Comparison of ENCODE assay signal across 8 cellular contexts in the genomic region with DNA sequence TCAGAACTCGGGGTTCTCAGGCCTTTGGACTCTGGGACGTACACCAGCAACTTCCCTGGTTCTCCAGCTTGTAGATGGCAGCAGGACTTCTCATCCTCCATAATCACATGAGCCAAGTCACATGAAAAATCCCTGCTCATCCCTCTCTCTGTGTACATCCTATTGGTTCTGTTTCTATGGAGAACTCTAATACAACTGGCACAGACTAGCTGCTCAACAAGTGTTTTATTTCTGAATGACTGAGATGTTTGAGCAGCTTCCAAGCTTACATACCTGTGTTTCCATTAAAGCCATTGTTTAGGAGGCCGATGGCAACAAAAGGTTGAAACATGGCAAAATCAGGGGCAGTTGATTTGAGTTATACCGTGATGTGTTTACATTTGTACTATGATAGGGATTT.
DNase-seq lines count a peak whose midpoint lies in the region; ATAC-seq, FAIRE-seq and TF ChIP-seq lines count a peak whose summit lies in the region.
"Not testable (repeated sequence)": the region's sequence is repeated elsewhere in the genome, so short reads cannot be mapped to it uniquely, and the experiment has no call there.

No MANE protein-coding gene starts in this region.

- H4K5ac ChIP-seq in IMR-90 (ENCODE audit: low read depth, low read length), result peak overlapping the region; percentile 69; the same call in 1 of the 2 replicates

- not testable (repeated sequence) for H3K36me3 ChIP-seq in IMR-90 (ENCODE audit: control insufficient read depth, insufficient read depth, low read length); gastroesophageal sphincter; keratinocyte (ENCODE audit: control insufficient read depth in 2 of 2, extremely low read depth in 1 of 2, insufficient read depth in 2 of 2, low read length in 2 of 2); pancreas; spleen; vagina

- not testable (repeated sequence) for H3K9me3 ChIP-seq in IMR-90 (ENCODE audit: control insufficient read depth, insufficient read depth, low read length); gastroesophageal sphincter; keratinocyte (ENCODE audit: control insufficient read depth, low read depth, low read length); pancreas; spleen; vagina

- not testable (repeated sequence) for H3K79me2 ChIP-seq in keratinocyte (ENCODE audit: control insufficient read depth, insufficient read depth, low read length)

- not testable (repeated sequence) for H3K79me1 ChIP-seq in IMR-90 (ENCODE audit: low read depth in 1 of 2, low read length in 2 of 2)

- ATAC-seq in IMR-90 (ENCODE audit: low read depth) (peak; percentile 16), gastroesophageal sphincter (peak; percentile 33), pancreas (peak; percentile 4 to 22 (median 12))

- not testable (repeated sequence) for TF ChIP-seq RAD21 in IMR-90 (IDR thresholded peaks at IDR 0.05; ENCODE audit: low read length)

- not testable (repeated sequence) for H2BK15ac ChIP-seq in IMR-90 (ENCODE audit: low read depth, low read length)

- FAIRE-seq in endometrium (lab: Jason Lieb, UNC) (peak; percentile 95), keratinocyte (lab: Jason Lieb, UNC) (peak; percentile 90), pancreas (lab: Jason Lieb, UNC) (peak; percentile 95)

- not testable (repeated sequence) for H3K4ac ChIP-seq in IMR-90 (ENCODE audit: low read depth, low read length)

- POLR2A ChIA-PET in IMR-90 (lab: Charles Lee; ENCODE audit: unreplicated experiment), result not testable (repeated sequence)

- H2AK9ac ChIP-seq in IMR-90 (replicated peaks; ENCODE audit: low read depth, low read length, poor library complexity), result not testable (repeated sequence)

- WGBS in IMR-90 (ENCODE audit: extremely low coverage in 2 of 2, insufficient read length in 1 of 2), 2 experiments, result 100% methylated on average over 2 of the region's 4 CpGs; no CpG with 5 or more reads in 1 of the 2 experiments
- 9 to 33% methylated on average over 2 to 3 of the region's 4 CpGs for WGBS in gastroesophageal sphincter (ENCODE audit: low coverage in 1 of 2), 2 donors
- 38 to 53% methylated on average over 3 of the region's 4 CpGs for WGBS in pancreas, 2 donors
- WGBS in spleen, 5 donors, result 65 to 81% (median 76%) methylated on average over 3 of the region's 4 CpGs

- BruUV-seq in IMR-90 (replicated peaks; lab: Mats Ljungman, UMichigan), result not testable (repeated sequence)

- not testable (repeated sequence) for H3K14ac ChIP-seq in IMR-90 (replicated peaks; ENCODE audit: low read depth, low read length)

- H3K9me1 ChIP-seq in IMR-90 (ENCODE audit: insufficient read depth, low read length), result peaks cover 16% of the 10 kb centered on the region
- not testable (repeated sequence) for H3K9me1 ChIP-seq in keratinocyte (ENCODE audit: control insufficient read depth, extremely low read depth, insufficient read depth, low read length)

- H2BK120ac ChIP-seq in IMR-90 (ENCODE audit: low read depth, low read length), result peak overlapping the region; percentile 32; the same call in 1 of the 2 replicates

- not testable (repeated sequence) for DNase-seq in IMR-90; keratinocyte (ENCODE audit: low read depth, low spot score); pancreas; vagina (ENCODE audit: extremely low spot score in 2 of 2)
- DNase-seq in activated CD8-positive, alpha-beta memory T cell treated with anti-CD3 and anti-CD28 coated beads, Interleukin-2, amount 50 U/mL, for 48 hours, result peak; percentile 2
- DNase-seq in spleen, result peak; percentile 21

- in situ Hi-C loops in IMR-90 (cut with MboI; ENCODE audit: low sequenced_read_pairs), result not testable (repeated sequence)

- not testable (repeated sequence) for H3K18ac ChIP-seq in IMR-90 (ENCODE audit: low read depth, low read length)

- H3K4me3 ChIP-seq in IMR-90 (ENCODE audit: insufficient read depth, low read depth, low read length); gastroesophageal sphincter; keratinocyte (ENCODE audit: control insufficient read depth in 2 of 3, extremely low read depth in 1 of 3, insufficient read depth in 2 of 3, low read depth in 1 of 3, low read length in 3 of 3); pancreas; spleen; vagina: not testable (repeated sequence)

- not testable (repeated sequence) for H2AK5ac ChIP-seq in IMR-90 (ENCODE audit: low read depth, low read length)

- dilution Hi-C loops in IMR-90 (cut with HindIII; ENCODE audit: low sequenced_read_pairs, unreplicated experiment); keratinocyte (cut with MboI; ENCODE audit: extremely low pct_ligation_motif_present, low sequenced_read_pairs): not testable (repeated sequence)

- not testable (repeated sequence) for H3K56ac ChIP-seq in IMR-90 (ENCODE audit: extremely low read depth, insufficient read depth, low read length)

- not testable (repeated sequence) for H4K20me1 ChIP-seq in IMR-90 (ENCODE audit: insufficient read depth, low read length); keratinocyte (ENCODE audit: control insufficient read depth, extremely low read depth, insufficient read depth, low read length)

- H3K27ac ChIP-seq in IMR-90 (ENCODE audit: insufficient read depth, low read length), result peak overlapping the region; percentile 53; the same call in 1 of the 2 replicates
- H3K27ac ChIP-seq in gastroesophageal sphincter, result peak overlapping the region in 3 of 4 donors; percentile 64 to 72 (median 68)
- not testable (repeated sequence) for H3K27ac ChIP-seq in keratinocyte (ENCODE audit: control insufficient read depth, insufficient read depth, low read length); spleen
- H3K27ac ChIP-seq in pancreas, result peak overlapping the region in 2 of 4 donors; percentile 41
- H3K27ac ChIP-seq in vagina, result peak overlapping the region; percentile 27

- not testable (repeated sequence) for H4K91ac ChIP-seq in IMR-90 (ENCODE audit: insufficient read depth, low read depth, low read length)

- H2BK5ac ChIP-seq in IMR-90 (ENCODE audit: low read depth, low read length, poor library complexity, severe bottlenecking), result peak overlapping the region; percentile 19

- TF ChIP-seq CTCF in IMR-90 (conservative IDR thresholded peaks at IDR 0.05; ENCODE audit: low read depth, low read length); gastroesophageal sphincter (IDR thresholded peaks at IDR 0.05); keratinocyte (optimal IDR thresholded peaks at IDR 0.05 in 1 of 3, IDR thresholded peaks at IDR 0.05 in 1 of 3, conservative IDR thresholded peaks at IDR 0.05 in 1 of 3; ENCODE audit: extremely low read depth in 1 of 3, insufficient read depth in 2 of 3, low read length in 3 of 3); pancreas (IDR thresholded peaks at IDR 0.05); spleen (IDR thresholded peaks at IDR 0.05 in 8 of 11, conservative IDR thresholded peaks at IDR 0.05 in 3 of 11); vagina (IDR thresholded peaks at IDR 0.05): not testable (repeated sequence)

- H3K23ac ChIP-seq in IMR-90 (ENCODE audit: low read depth, low read length), result not testable (repeated sequence)

- 0 out of 4 replicates have a peak overlapping the region, but pooled peaks of 1 of the 2 experiments have one; percentile 33 for H4K8ac ChIP-seq in IMR-90 (ENCODE audit: low read depth in 2 of 2, low read length in 2 of 2)

- peaks cover 12% of the 10 kb centered on the region for H3K4me1 ChIP-seq in IMR-90 (ENCODE audit: control insufficient read depth, insufficient read depth, low read length)
- H3K4me1 ChIP-seq in gastroesophageal sphincter, result peaks cover 0 to 12% (median 3%) of the 10 kb centered on the region in 3 donors
- not testable (repeated sequence) for H3K4me1 ChIP-seq in keratinocyte (ENCODE audit: control insufficient read depth, extremely low read depth, insufficient read depth, low read length); pancreas; spleen; vagina

- CTCF ChIA-PET in IMR-90 (lab: Yijun Ruan, JAX), result not testable (repeated sequence)

- H3K4me2 ChIP-seq in IMR-90 (ENCODE audit: low read depth, low read length); keratinocyte (ENCODE audit: control insufficient read depth, extremely low read depth, insufficient read depth, low read depth, low read length): not testable (repeated sequence)

- not testable (repeated sequence) for H3K9ac ChIP-seq in IMR-90 (ENCODE audit: low read depth, low read length); keratinocyte (ENCODE audit: control insufficient read depth, extremely low read depth, insufficient read depth, low read length)

- not testable (repeated sequence) for H3K27me3 ChIP-seq in IMR-90 (ENCODE audit: control insufficient read depth, insufficient read depth, low read length); gastroesophageal sphincter; keratinocyte (ENCODE audit: control insufficient read depth, extremely low read depth, insufficient read depth, low read length); pancreas; spleen (replicated peaks in 1 of 7); vagina

- TF ChIP-seq POLR2A in IMR-90 (IDR thresholded peaks at IDR 0.05; ENCODE audit: low read depth, low read length); gastroesophageal sphincter (IDR thresholded peaks at IDR 0.05); spleen (IDR thresholded peaks at IDR 0.05); vagina (IDR thresholded peaks at IDR 0.05): not testable (repeated sequence)

- H2AFZ ChIP-seq in IMR-90 (replicated peaks; ENCODE audit: low read length, poor library complexity); keratinocyte (ENCODE audit: control insufficient read depth, low read length): not testable (repeated sequence)

- TF ChIP-seq EP300 in gastroesophageal sphincter (IDR thresholded peaks at IDR 0.05), result not testable (repeated sequence)

- H2BK20ac ChIP-seq in IMR-90 (ENCODE audit: low read depth, low read length), result not testable (repeated sequence)

- intact Hi-C loops in IMR-90 (cut with micrococcal nuclease); pancreas (cut with DNase I); spleen (cut with DNase I; ENCODE audit: low total_unique reads); vagina (cut with DNase I): not testable (repeated sequence)
